In the genomic region with DNA sequence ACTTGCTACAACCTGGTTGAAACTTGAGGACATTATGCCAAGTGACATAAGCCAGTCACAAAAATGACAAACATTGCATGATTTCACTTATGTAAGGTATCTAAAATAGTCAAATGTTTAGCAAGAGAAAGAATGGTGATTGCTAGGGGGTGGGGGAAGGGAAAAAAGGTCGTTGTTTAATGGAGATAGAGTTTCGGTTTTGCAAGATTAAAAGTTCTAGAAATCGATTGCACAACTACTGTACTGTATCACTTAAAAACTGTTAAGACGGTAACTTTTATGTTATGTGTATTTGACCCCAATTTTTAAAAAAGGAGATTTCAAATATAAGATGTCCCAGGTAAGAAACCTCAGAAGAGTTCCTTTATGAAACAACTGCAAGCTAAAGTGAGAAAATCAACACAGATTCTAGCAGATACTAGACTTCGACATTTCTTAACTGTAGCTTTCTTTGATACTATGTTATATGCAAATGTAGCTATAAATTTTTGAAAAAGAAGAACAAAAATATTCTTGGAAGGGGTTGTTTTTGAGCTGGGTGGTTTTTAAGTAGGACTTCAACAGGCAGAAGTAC, we compare ENCODE assay signal across 14 cellular contexts. TPM values are rescaled to one million over a fixed set of nuclear protein-coding genes. Genes with fewer than 3 reads are reported as not detected.
DNase-seq lines count a peak whose midpoint lies in the region; ATAC-seq and TF ChIP-seq lines count a peak whose summit lies in the region.
"Had no signal": no experiment of that assay in that cellular context is flagged by ENCODE, and none has a peak within 500 bp of the region (broad histone marks: within the 10 kb centered on the region; RNA-seq: fewer than 3 reads in every experiment).

No MANE protein-coding gene starts in this region.

- DNase-seq in SIG-M5 treated with dmso at 0.1 percent for 504 hours (lab: John Stamatoyannopoulos, UW; ENCODE audit: unreplicated experiment) (peak; percentile 94), SIG-M5 (lab: John Stamatoyannopoulos, UW) (no peak), HL-60 (ENCODE audit: low read depth in 1 of 2, low spot score in 1 of 2) (peak; percentile 19 to 46), left lobe of liver (ENCODE audit: low spot score) (no peak), H7 (no peak), DMS 273 (lab: John Stamatoyannopoulos, UW; ENCODE audit: unreplicated experiment) (no peak)
- DNase-seq: activated gamma-delta T cell, immature natural killer cell, NCI-H2107, right cardiac atrium, testis had no signal

- TF ChIP-seq CTCF in HL-60 (IDR thresholded peaks at IDR 0.05; ENCODE audit: insufficient read depth, low read length): no peak

- peaks cover 13% of the 10 kb centered on the region for H3K4me1 Mint-ChIP-seq in T-helper 1 cell treated with Interleukin-12 subunit alpha and Interleukin-12 subunit beta and Interleukin-4 antibody, amounts not matched to agents 30 μg/mL and 1 μg/mL, for 36 hours (ENCODE audit: low read depth)

- H3K4me3 ChIP-seq in HL-60 (replicated peaks; ENCODE audit: insufficient read depth, low read length) (no peak overlapping the region), H7 (ENCODE audit: insufficient read depth, low read depth, low read length) (no peak overlapping the region)
- H3K4me3 ChIP-seq: testis had no signal

- H3K9me3 Mint-ChIP-seq in T-helper 1 cell treated with Interleukin-12 subunit alpha and Interleukin-12 subunit beta and Interleukin-4 antibody, amounts not matched to agents 30 μg/mL and 1 μg/mL, for 36 hours: no peaks in the 10 kb centered on the region
- H3K9me3 Mint-ChIP-seq: immature natural killer cell had no signal

- H3K4me3 Mint-ChIP-seq in T-helper 1 cell treated with Interleukin-12 subunit alpha and Interleukin-12 subunit beta and Interleukin-4 antibody, amounts not matched to agents 30 μg/mL and 1 μg/mL, for 36 hours: peak overlapping the region; percentile 26

- no peaks in the 10 kb centered on the region for H3K36me3 Mint-ChIP-seq in T-helper 1 cell treated with Interleukin-12 subunit alpha and Interleukin-12 subunit beta and Interleukin-4 antibody, amounts not matched to agents 30 μg/mL and 1 μg/mL, for 36 hours (ENCODE audit: low read depth)
- H3K36me3 Mint-ChIP-seq: immature natural killer cell had no signal

- no peaks in the 10 kb centered on the region for H3K36me3 ChIP-seq in H7 (replicated peaks; ENCODE audit: control insufficient read depth, insufficient read depth, low read length)

- H3K27ac Mint-ChIP-seq in T-helper 1 cell treated with Interleukin-12 subunit alpha and Interleukin-12 subunit beta and Interleukin-4 antibody, amounts not matched to agents 30 μg/mL and 1 μg/mL, for 36 hours: peak overlapping the region; percentile 0

- no peaks in the 10 kb centered on the region for H3K27me3 ChIP-seq in HL-60 (ENCODE audit: insufficient read depth, poor library complexity, severe bottlenecking)
- H3K27me3 ChIP-seq in H7 (ENCODE audit: control insufficient read depth, insufficient read depth, low read length): no peaks in the 10 kb centered on the region
- H3K27me3 ChIP-seq: testis had no signal

- peaks cover 4% of the 10 kb centered on the region for H3K27me3 Mint-ChIP-seq in T-helper 1 cell treated with Interleukin-12 subunit alpha and Interleukin-12 subunit beta and Interleukin-4 antibody, amounts not matched to agents 30 μg/mL and 1 μg/mL, for 36 hours (ENCODE audit: low read depth)

- peak overlapping the region; percentile 39 for H3K27ac ChIP-seq in HL-60 (replicated peaks)
- H3K27ac ChIP-seq: 22Rv1, testis had no signal

- peak; percentile 35 for ATAC-seq in left lobe of liver
- ATAC-seq in HG02938 (IDR thresholded peaks at IDR 0.05; ENCODE audit: unreplicated experiment): no peak

RNA-seq across cellular contexts. Expression of a gene that starts 5.9 kb away (rescaled TPM):
- not detected for total RNA-seq in left lobe of liver
- 0.18 TPM in 1 of 2 replicates, not detected in the other for total RNA-seq in H7 (2014; rRNA removed; shearing (Covaris generic))

Comparison
In these comparisons a context has a peak if more than half of its experiments do, and no peak if none do; other contexts are left out.
1. DNase-seq: peak in SIG-M5 treated with dmso at 0.1 percent for 504 hours (single experiment) and HL-60 (2 of 2); none in SIG-M5 (single experiment), left lobe of liver (single experiment), H7 (single experiment) and DMS 273 (single experiment).